Comparison of ENCODE assay signal across 9 cellular contexts in genomic region chr9:34254966-34255825, GRCh38.
DNase-seq lines count a peak whose midpoint lies in the region; ATAC-seq and TF ChIP-seq lines count a peak whose summit lies in the region.
"Had no signal": no experiment of that assay in that cellular context is flagged by ENCODE, and none has a peak within 500 bp of the region (broad histone marks: within the 10 kb centered on the region; RNA-seq: fewer than 3 reads in every experiment).

No MANE protein-coding gene starts in this region.

- H3K9me3 ChIP-seq in ascending aorta (no peaks in the 10 kb centered on the region), heart left ventricle (no peaks in the 10 kb centered on the region), thoracic aorta (no peaks in the 10 kb centered on the region)

- no peak for TF ChIP-seq POLR2A in heart left ventricle (IDR thresholded peaks at IDR 0.05)

- no peak overlapping the region for H3K4me3 ChIP-seq in ascending aorta
- no peak overlapping the region for H3K4me3 ChIP-seq in heart left ventricle
- H3K4me3 ChIP-seq in thoracic aorta, result no peak overlapping the region

- TF ChIP-seq CTCF in ascending aorta (IDR thresholded peaks at IDR 0.05) (no peak), heart left ventricle (IDR thresholded peaks at IDR 0.05) (peak in 2 of 12 donors; percentile 6 to 25), thoracic aorta (IDR thresholded peaks at IDR 0.05) (no peak)

- intact Hi-C loops in ascending aorta (cut with DNase I) (loop anchor here (5.0 to 10.0 kb wide), 3 partner anchors 122 to 438 kb away; partner anchors contain the start of genes MYORG and UBE2R2), heart left ventricle (cut with DNase I) (loop anchor here (5.0 to 10.0 kb wide), 19 partner anchors 68 to 440 kb away; partner anchors contain the start of genes DCAF12 (in 9 of the 10), UBAP1 (in 6 of the 10), MYORG (in 5 of the 10) and KIF24 (in 2 of the 10))

- no peaks in the 10 kb centered on the region for H3K27me3 ChIP-seq in ascending aorta
- no peaks in the 10 kb centered on the region for H3K27me3 ChIP-seq in heart left ventricle
- no peaks in the 10 kb centered on the region for H3K27me3 ChIP-seq in thoracic aorta (replicated peaks; ENCODE audit: insufficient read depth)

- H3K27ac ChIP-seq in ascending aorta, result peak overlapping the region; percentile 79 to 81
- H3K27ac ChIP-seq in heart left ventricle, result peak overlapping the region; percentile 57 to 86 (median 79)
- peak overlapping the region; percentile 71 to 80 for H3K27ac ChIP-seq in thoracic aorta

- ATAC-seq in heart left ventricle, result peak in 3 of 4 donors; percentile 2 to 15 (median 2)
- ATAC-seq in thoracic aorta (ENCODE audit: insufficient number of reproducible peaks, low FRiP score, low read depth), result no peak
- no peak for ATAC-seq in HG02973 (IDR thresholded peaks at IDR 0.05; ENCODE audit: unreplicated experiment)

- peaks cover 16 to 47% of the 10 kb centered on the region in 2 donors for H3K4me1 ChIP-seq in ascending aorta
- peaks cover 0 to 69% (median 44%) of the 10 kb centered on the region in 12 donors for H3K4me1 ChIP-seq in heart left ventricle
- H3K4me1 ChIP-seq in thoracic aorta (ENCODE audit: control insufficient read depth in 1 of 2, low read depth in 2 of 2), result peaks cover 34 to 50% of the 10 kb centered on the region in 2 donors

- WGBS in heart left ventricle, 4 donors, result 65 to 76% (median 72%) methylated on average over 8 to 10 of the region's 10 CpGs

- DNase-seq in NCI-H2196 treated with DMSO at 0.1 percent for 48 hours (lab: John Stamatoyannopoulos, UW; ENCODE audit: unreplicated experiment) (peak; percentile 7), NCI-H2196 (lab: John Stamatoyannopoulos, UW; ENCODE audit: unreplicated experiment) (no peak), ascending aorta (ENCODE audit: low spot score in 2 of 2) (no peak), heart left ventricle (peak in 2 of 5 donors; percentile 34 to 45), thoracic aorta (ENCODE audit: low spot score) (no peak), 8988T (no peak)
- DNase-seq in activated T-cell treated with anti-CD3 and anti-CD28 coated beads, Interleukin-2, amount 50 U/mL, for 48 hours, result no peak
- DNase-seq: activated T-cell treated with anti-CD3 and anti-CD28 coated beads, Interleukin-2, amount 50 U/mL, for 1 hour had no signal

- H3K36me3 ChIP-seq in ascending aorta (peaks cover 13 to 16% of the 10 kb centered on the region in 2 donors), heart left ventricle (peaks cover 0 to 54% (median 19%) of the 10 kb centered on the region in 9 donors), thoracic aorta (peaks cover 11% of the 10 kb centered on the region)

Comparison
In these comparisons a context has a peak if more than half of its experiments do, and no peak if none do; other contexts are left out.
1. ATAC-seq: peak in heart left ventricle (3 of 4); none in thoracic aorta (single experiment) and HG02973 (single experiment).
2. Peak in every context shown above with its lines, with median percentiles within 50 percentile points of each other: H3K27ac ChIP-seq.